Comparison of ENCODE assay signal across 23 cellular contexts in genomic region chr7:152723364-152723763, GRCh38. TPM values are rescaled to one million over a fixed set of nuclear protein-coding genes. Genes with fewer than 3 reads are reported as not detected.
DNase-seq lines count a peak whose midpoint lies in the region; ATAC-seq, FAIRE-seq and TF ChIP-seq lines count a peak whose summit lies in the region.
"Had no signal": no experiment of that assay in that cellular context is flagged by ENCODE, and none has a peak within 500 bp of the region (broad histone marks: within the 10 kb centered on the region; RNA-seq: fewer than 3 reads in every experiment).

No MANE protein-coding gene starts in this region.

- H2AFZ ChIP-seq in H1 (ENCODE audit: low read length): peak overlapping the region; percentile 70; the same call in 1 of the 2 replicates
- no peak overlapping the region for H2AFZ ChIP-seq in osteoblast (ENCODE audit: low read length)
- H2AFZ ChIP-seq: GM23248 had no signal

- TF ChIP-seq POLR2A in H1 (IDR thresholded peaks at IDR 0.05; ENCODE audit: control extremely low read depth in 1 of 2, low read depth in 2 of 2, low read length in 2 of 2) (no peak), esophagus squamous epithelium (IDR thresholded peaks at IDR 0.05) (no peak)

- no peak overlapping the region for H2BK120ac ChIP-seq in H1 (replicated peaks; ENCODE audit: low read depth, low read length)

- H3K56ac ChIP-seq in H1 (replicated peaks; ENCODE audit: insufficient read length, low read depth, low read length): no peak overlapping the region

- H2AK5ac ChIP-seq in H1 (ENCODE audit: low read depth, low read length): no peak overlapping the region

- no peak overlapping the region for H3K27ac Mint-ChIP-seq in T-helper 17 cell
- H3K27ac Mint-ChIP-seq in naive thymus-derived CD8-positive, alpha-beta T cell: no peak overlapping the region
- H3K27ac Mint-ChIP-seq: CD4-positive, alpha-beta memory T cell; HFFc6 had no signal

- no peak overlapping the region for H4K8ac ChIP-seq in H1 (ENCODE audit: extremely low read depth, insufficient read depth, low read length)

- POLR2A ChIA-PET in H1 (lab: Charles Lee; ENCODE audit: partially characterized antibody): interaction anchor here (0.6 to 0.9 kb wide), 2 partner anchors 47 to 352 kb away, joined by 3 to 4 read pairs; no protein-coding TSS in a partner anchor
- POLR2A ChIA-PET in naive thymus-derived CD8-positive, alpha-beta T cell (lab: Charles Lee): interaction anchor here (0.6 kb wide), 1 partner anchor 20 kb away, joined by 3 read pairs; no protein-coding TSS in a partner anchor

- H2BK20ac ChIP-seq in H1 (ENCODE audit: low read length): no peak overlapping the region

- H3K4me2 ChIP-seq in H1 (ENCODE audit: insufficient read depth in 1 of 2, low read depth in 2 of 2, low read length in 2 of 2) (no peak overlapping the region), osteoblast (ENCODE audit: insufficient read depth, low read length) (no peak overlapping the region)
- H3K4me2 ChIP-seq: A549 had no signal

- no peak overlapping the region for H4K91ac ChIP-seq in H1 (replicated peaks; ENCODE audit: insufficient read length, low read length)

- TF ChIP-seq RAD21 in H1 (IDR thresholded peaks at IDR 0.05 in 1 of 2, conservative IDR thresholded peaks at IDR 0.05 in 1 of 2; ENCODE audit: low read depth in 2 of 2, low read length in 2 of 2): no peak

- H3K14ac ChIP-seq in H1 (ENCODE audit: insufficient read length): no peak overlapping the region

- no peak overlapping the region for H3K27ac ChIP-seq in H1 (ENCODE audit: low read depth, low read length)
- no peak overlapping the region for H3K27ac ChIP-seq in osteoblast (ENCODE audit: low read depth, low read length)
- H3K27ac ChIP-seq in upper lobe of right lung: no peak overlapping the region
- no peak overlapping the region for H3K27ac ChIP-seq in esophagus squamous epithelium
- H3K27ac ChIP-seq: A549, GM23248 had no signal

- TF ChIP-seq CTCF in H1 (IDR thresholded peaks at IDR 0.05; ENCODE audit: control extremely low read depth in 1 of 3, insufficient read depth in 1 of 3, low read depth in 1 of 3, low read length in 3 of 3) (no peak), osteoblast (IDR thresholded peaks at IDR 0.05; ENCODE audit: extremely low read depth, low read depth, low read length) (no peak), upper lobe of right lung (IDR thresholded peaks at IDR 0.05) (no peak), esophagus squamous epithelium (IDR thresholded peaks at IDR 0.05) (no peak)

- no peak overlapping the region for H3K18ac ChIP-seq in H1 (ENCODE audit: extremely low read depth, low read length)

- CTCF ChIA-PET in H1 (lab: Charles Lee; ENCODE audit: partially characterized antibody): no interaction called here

- peaks cover 3% of the 10 kb centered on the region for H3K36me3 Mint-ChIP-seq in T-helper 17 cell (ENCODE audit: low read depth)
- no peaks in the 10 kb centered on the region for H3K36me3 Mint-ChIP-seq in naive thymus-derived CD8-positive, alpha-beta T cell
- H3K36me3 Mint-ChIP-seq: CD4-positive, alpha-beta memory T cell had no signal

- no peak overlapping the region for H2BK5ac ChIP-seq in H1 (ENCODE audit: low read depth, low read length)

- H3K4ac ChIP-seq in H1 (replicated peaks; ENCODE audit: insufficient read length, low read depth, low read length): no peak overlapping the region

- ATAC-seq in T-helper 17 cell (no peak), upper lobe of right lung (no peak), GM19324 (IDR thresholded peaks at IDR 0.05; ENCODE audit: low FRiP score, unreplicated experiment) (no peak)
- no peak for ATAC-seq in naive thymus-derived CD8-positive, alpha-beta T cell
- ATAC-seq: A549 had no signal

- no peaks in the 10 kb centered on the region for H3K79me1 ChIP-seq in H1 (ENCODE audit: low read depth, low read length)

- H3K4me1 ChIP-seq in H1 (replicated peaks in 1 of 4; ENCODE audit: control insufficient read depth in 3 of 4, insufficient read depth in 4 of 4, low read length in 3 of 4): no peaks in the 10 kb centered on the region
- no peaks in the 10 kb centered on the region for H3K4me1 ChIP-seq in osteoblast (ENCODE audit: insufficient read depth, low read length)
- H3K4me1 ChIP-seq in upper lobe of right lung: no peaks in the 10 kb centered on the region
- no peaks in the 10 kb centered on the region for H3K4me1 ChIP-seq in esophagus squamous epithelium
- H3K4me1 ChIP-seq: A549, HAP-1 had no signal

- H3K23ac ChIP-seq in H1 (ENCODE audit: insufficient read length): no peak overlapping the region

- H3K36me3 ChIP-seq in H1 (ENCODE audit: control insufficient read depth in 2 of 4, insufficient read depth in 4 of 4, low read length in 3 of 4) (no peaks in the 10 kb centered on the region), osteoblast (ENCODE audit: insufficient read depth, low read length) (no peaks in the 10 kb centered on the region), upper lobe of right lung (no peaks in the 10 kb centered on the region), esophagus squamous epithelium (no peaks in the 10 kb centered on the region)
- H3K36me3 ChIP-seq: HAP-1 had no signal

- intact Hi-C loops in upper lobe of right lung (cut with DNase I): no loop called here
- intact Hi-C loops in esophagus squamous epithelium (cut with DNase I): no loop called here

- no peak overlapping the region for H2BK15ac ChIP-seq in H1 (ENCODE audit: low read length)

- FAIRE-seq in H1 (lab: Jason Lieb, UNC): no peak
- FAIRE-seq: A549, GM12891, GM18507, H54 had no signal

- H3K9ac ChIP-seq in H1 (replicated peaks in 1 of 4; ENCODE audit: extremely low read depth in 1 of 4, low read depth in 3 of 4, low read length in 3 of 4): no peak overlapping the region
- H3K9ac ChIP-seq: GM23248 had no signal

- H3K27me3 ChIP-seq in H1 (replicated peaks in 1 of 4; ENCODE audit: control insufficient read depth in 3 of 4, extremely low read depth in 1 of 4, insufficient read depth in 3 of 4, low read length in 3 of 4): no peaks in the 10 kb centered on the region
- H3K27me3 ChIP-seq in osteoblast (ENCODE audit: insufficient read depth, low read length): no peaks in the 10 kb centered on the region
- H3K27me3 ChIP-seq in upper lobe of right lung: no peaks in the 10 kb centered on the region
- no peaks in the 10 kb centered on the region for H3K27me3 ChIP-seq in esophagus squamous epithelium

- H4K20me1 ChIP-seq in H1 (replicated peaks in 1 of 2; ENCODE audit: control insufficient read depth in 1 of 2, insufficient read depth in 2 of 2, low read length in 2 of 2): no peaks in the 10 kb centered on the region
- no peaks in the 10 kb centered on the region for H4K20me1 ChIP-seq in osteoblast (ENCODE audit: insufficient read depth, low read length)

- H3K4me3 Mint-ChIP-seq in T-helper 17 cell: peak overlapping the region; percentile 59
- no peak overlapping the region for H3K4me3 Mint-ChIP-seq in naive thymus-derived CD8-positive, alpha-beta T cell
- H3K4me3 Mint-ChIP-seq: CD4-positive, alpha-beta memory T cell; HFFc6 had no signal

- no peak for TF ChIP-seq EP300 in H1 (IDR thresholded peaks at IDR 0.05; ENCODE audit: borderline replicate concordance in 1 of 2, low read depth in 2 of 2, low read length in 2 of 2)

- 94% methylated on average over 2 of the region's 2 CpGs; no CpG with 5 or more reads in 1 of the 2 experiments for WGBS in H1 (ENCODE audit: extremely low coverage in 1 of 2, insufficient coverage in 1 of 2, insufficient read length in 1 of 2, insufficient replicate concordance in 2 of 2, low coverage in 1 of 2, low lambda C conversion rate in 2 of 2, missing lambda C conversion rate in 1 of 2), 2 experiments
- WGBS in esophagus squamous epithelium, 2 donors: 77 to 85% methylated on average over 2 of the region's 2 CpGs

- H3K9me3 ChIP-seq in T-helper 17 cell (ENCODE audit: control insufficient read depth, low read length, poor library complexity, severe bottlenecking) (no peaks in the 10 kb centered on the region), H1 (ENCODE audit: insufficient read depth in 2 of 2, low read depth in 1 of 2, low read length in 1 of 2) (no peaks in the 10 kb centered on the region), osteoblast (ENCODE audit: low read depth, low read length) (no peaks in the 10 kb centered on the region), upper lobe of right lung (no peaks in the 10 kb centered on the region), esophagus squamous epithelium (no peaks in the 10 kb centered on the region)
- H3K9me3 ChIP-seq: A549, HAP-1 had no signal

- no peak overlapping the region for H4K5ac ChIP-seq in H1 (ENCODE audit: insufficient read length, low read depth, low read length)

- H2BK12ac ChIP-seq in H1 (ENCODE audit: low read depth, low read length): no peak overlapping the region

- H3K79me2 ChIP-seq in H1 (ENCODE audit: control insufficient read depth in 1 of 2, insufficient read depth in 2 of 2, low read length in 2 of 2) (no peaks in the 10 kb centered on the region), osteoblast (ENCODE audit: insufficient read depth, low read length) (no peaks in the 10 kb centered on the region)

- DNase-seq in T-helper 17 cell (no peak), H1 (ENCODE audit: low read depth in 1 of 2, low spot score in 2 of 2) (no peak), osteoblast (ENCODE audit: insufficient read length, low spot score, missing footprints) (peak; percentile 25), upper lobe of right lung (peak; percentile 5), esophagus squamous epithelium (lab: John Stamatoyannopoulos, UW) (no peak)
- no peak for DNase-seq in naive thymus-derived CD8-positive, alpha-beta T cell
- DNase-seq: 8988T; ACHN; C1 segment of cervical spinal cord; Calu3; CD4-positive, alpha-beta memory T cell; COR-L47; DMS53; DMS79 treated with DMSO at 0.1 percent for 48 hours; GF-D8; GM23248; HFFc6 had no signal

- H3K4me3 ChIP-seq in H1 (ENCODE audit: extremely low read depth in 1 of 4, insufficient read depth in 2 of 4, low read depth in 3 of 4, low read length in 4 of 4) (no peak overlapping the region), osteoblast (ENCODE audit: insufficient read depth, low read length) (no peak overlapping the region), upper lobe of right lung (no peak overlapping the region), esophagus squamous epithelium (no peak overlapping the region)
- H3K4me3 ChIP-seq: A549, GM23248, HAP-1 had no signal

- no peaks in the 10 kb centered on the region for H3K23me2 ChIP-seq in H1 (ENCODE audit: low read depth, low read length)

- no peaks in the 10 kb centered on the region for H3K4me1 Mint-ChIP-seq in T-helper 17 cell
- H3K4me1 Mint-ChIP-seq in naive thymus-derived CD8-positive, alpha-beta T cell: no peaks in the 10 kb centered on the region
- H3K4me1 Mint-ChIP-seq: CD4-positive, alpha-beta memory T cell had no signal

- peaks cover 6% of the 10 kb centered on the region for H3K27me3 Mint-ChIP-seq in T-helper 17 cell
- H3K27me3 Mint-ChIP-seq in naive thymus-derived CD8-positive, alpha-beta T cell: peaks cover 0 to 8% (median 6%) of the 10 kb centered on the region in 5 donors

- H3K9me3 Mint-ChIP-seq in naive thymus-derived CD8-positive, alpha-beta T cell: no peaks in the 10 kb centered on the region
- H3K9me3 Mint-ChIP-seq: CD4-positive, alpha-beta memory T cell had no signal

RNA-seq across cellular contexts. Expression of gene ACTR3B, which starts 36.2 kb away (rescaled TPM):
- total RNA-seq in T-helper 17 cell (10 to 100 TPM in 1 of 2 donors, 1 to 10 TPM in 1; 7.8 to 15.5 TPM), osteoblast (8.5 and 9.0 TPM in 2 replicates), upper lobe of right lung (7.3 TPM), esophagus squamous epithelium (1 to 10 TPM; 4.2 to 7.4 (median 5.6) TPM)
- 38.9 and 42.4 TPM in 2 replicates for total RNA-seq in H1 (2021; fragmentation: NEBNext Ultra II Directional; extraction: Animal tissue kit (Norgen Biotek cat#: 25700))
- polyA plus RNA-seq in H1 (2011; rRNA removed): 34.9 and 41.8 TPM in 2 replicates
- polyA plus RNA-seq in H1 (2011; cell fraction: cytosol; rRNA removed): 40.5 TPM
- 26.7 TPM for polyA plus RNA-seq in H1 (2011; cell fraction: nucleus; rRNA removed)
- 27.4 to 32.4 TPM (median 30.6 TPM) in 4 replicates for polyA plus RNA-seq in H1 (2012, experiment 1 of 2)
- polyA plus RNA-seq in H1 (2012, experiment 2 of 2): 24.9 TPM
- 19.7 TPM for polyA plus RNA-seq in H1 (2013, experiment 1 of 2)
- polyA plus RNA-seq in H1 (2013, experiment 2 of 2): 18.9 TPM
- polyA minus RNA-seq in H1 (2011; rRNA and poly(A)+ RNA removed): 20.7 and 31.5 TPM in 2 replicates
- 17.8 TPM for polyA minus RNA-seq in H1 (2011; cell fraction: cytosol; rRNA and poly(A)+ RNA removed)
- 50.1 TPM for polyA minus RNA-seq in H1 (2011; cell fraction: nucleus; rRNA and poly(A)+ RNA removed)
- total RNA-seq in naive thymus-derived CD8-positive, alpha-beta T cell: 10 to 100 TPM in 1 of 2 experiments, 1 to 10 TPM in 1; 8.4 to 11.1 TPM
- polyA plus RNA-seq in naive thymus-derived CD8-positive, alpha-beta T cell: 10 to 100 TPM in 1 of 3 donors, 1 to 10 TPM in 2; 4.0 to 12.2 (median 8.1) TPM

RNA-seq across cellular contexts. Expression of gene XRCC2, which starts 47.4 kb away (rescaled TPM):
- total RNA-seq in T-helper 17 cell (under 1 TPM; 0.25 to 0.50 TPM), osteoblast (0.72 and 1.2 TPM in 2 replicates), upper lobe of right lung (0.46 TPM), esophagus squamous epithelium (1 to 10 TPM; 1.5 to 5.5 (median 1.9) TPM)
- 32.1 and 34.0 TPM in 2 replicates for total RNA-seq in H1 (2021; fragmentation: NEBNext Ultra II Directional; extraction: Animal tissue kit (Norgen Biotek cat#: 25700))
- 14.3 and 14.6 TPM in 2 replicates for polyA plus RNA-seq in H1 (2011; rRNA removed)
- 16.8 TPM for polyA plus RNA-seq in H1 (2011; cell fraction: cytosol; rRNA removed)
- polyA plus RNA-seq in H1 (2011; cell fraction: nucleus; rRNA removed): 35.1 TPM
- polyA plus RNA-seq in H1 (2012, experiment 1 of 2): 15.5 to 36.2 TPM (median 22.1 TPM) in 4 replicates
- polyA plus RNA-seq in H1 (2012, experiment 2 of 2): 5.0 TPM
- polyA plus RNA-seq in H1 (2013, experiment 1 of 2): 40.7 TPM
- 35.7 TPM for polyA plus RNA-seq in H1 (2013, experiment 2 of 2)
- 20.7 and 27.3 TPM in 2 replicates for polyA minus RNA-seq in H1 (2011; rRNA and poly(A)+ RNA removed)
- 14.5 TPM for polyA minus RNA-seq in H1 (2011; cell fraction: cytosol; rRNA and poly(A)+ RNA removed)
- polyA minus RNA-seq in H1 (2011; cell fraction: nucleus; rRNA and poly(A)+ RNA removed): 44.1 TPM
- total RNA-seq in naive thymus-derived CD8-positive, alpha-beta T cell: 1 to 10 TPM; 1.1 to 1.5 TPM
- polyA plus RNA-seq in naive thymus-derived CD8-positive, alpha-beta T cell: under 1 TPM in 2 of 3 donors, not detected in 1; 0.11 to 0.39 TPM

Comparison
In these comparisons a context has a peak if more than half of its experiments do, and no peak if none do; other contexts are left out.
1. DNase-seq: peak in osteoblast (single experiment) and upper lobe of right lung (single experiment); none in T-helper 17 cell (0 of 3), H1 (0 of 2), naive thymus-derived CD8-positive, alpha-beta T cell (0 of 10) and esophagus squamous epithelium (single experiment).